In the genomic region with DNA sequence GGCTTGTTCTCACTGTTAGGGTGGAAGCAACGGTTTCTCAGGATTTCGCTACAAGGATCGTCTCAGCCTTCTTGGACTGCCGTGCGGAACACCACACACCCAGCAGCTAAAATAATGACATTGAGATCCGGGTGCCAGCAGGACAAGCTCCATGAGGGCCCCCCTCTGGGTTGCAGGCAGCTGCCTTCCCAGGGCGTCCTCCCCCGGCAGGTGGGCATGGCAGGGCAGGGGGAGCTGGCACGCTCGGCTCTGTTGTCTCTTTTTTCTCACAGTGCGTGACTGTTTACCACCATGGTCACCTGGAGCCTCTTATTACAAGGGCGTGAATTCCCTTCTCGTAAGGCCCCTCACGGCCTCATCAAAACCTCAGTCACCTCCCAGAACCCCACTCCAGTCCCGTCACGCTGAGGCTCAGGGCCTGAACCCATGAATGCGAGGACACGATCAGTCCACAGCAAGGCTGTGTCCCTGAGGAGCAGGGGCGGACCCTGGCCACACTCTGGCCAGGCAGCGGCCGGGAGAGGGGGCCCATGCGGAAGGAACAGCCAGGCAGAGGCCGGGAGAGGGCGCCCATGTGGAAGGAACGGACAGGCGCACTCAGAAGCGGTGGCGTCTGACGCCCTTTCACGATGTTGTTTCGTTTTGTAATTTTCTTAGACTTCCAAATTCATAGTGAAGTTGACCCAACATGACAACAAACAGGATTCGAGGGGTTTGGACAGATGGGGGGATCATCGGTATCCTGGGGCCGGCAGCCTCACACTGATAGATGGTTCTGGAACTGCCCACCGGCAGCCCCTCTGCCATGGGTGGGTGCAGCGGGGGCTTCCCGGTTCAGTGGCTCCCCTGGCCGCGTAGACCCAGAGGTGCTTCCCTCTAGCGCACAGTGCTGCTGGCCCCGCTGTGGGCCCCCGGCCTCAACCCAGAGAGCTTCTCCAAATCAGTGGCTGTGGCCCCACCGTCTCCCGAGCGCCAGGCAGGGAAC, we compare ENCODE assay signal across 1 cellular context.
A peak's percentile ranks its signal among the peaks of the same experiment; 100 is the strongest.
TF ChIP-seq lines count a peak whose summit lies in the region.

No MANE protein-coding gene starts in this region.

TF ChIP-seq in H1, 55 proteins besides CTCF, POLR2A, EP300 and RAD21 (continued from another document):
- 0 out of 2 replicates have a peak, but pooled peaks have one; percentile 18 for TF ChIP-seq TBP (IDR thresholded peaks at IDR 0.05; ENCODE audit: low read depth, low read length)
- TF ChIP-seq, protein P1, sequence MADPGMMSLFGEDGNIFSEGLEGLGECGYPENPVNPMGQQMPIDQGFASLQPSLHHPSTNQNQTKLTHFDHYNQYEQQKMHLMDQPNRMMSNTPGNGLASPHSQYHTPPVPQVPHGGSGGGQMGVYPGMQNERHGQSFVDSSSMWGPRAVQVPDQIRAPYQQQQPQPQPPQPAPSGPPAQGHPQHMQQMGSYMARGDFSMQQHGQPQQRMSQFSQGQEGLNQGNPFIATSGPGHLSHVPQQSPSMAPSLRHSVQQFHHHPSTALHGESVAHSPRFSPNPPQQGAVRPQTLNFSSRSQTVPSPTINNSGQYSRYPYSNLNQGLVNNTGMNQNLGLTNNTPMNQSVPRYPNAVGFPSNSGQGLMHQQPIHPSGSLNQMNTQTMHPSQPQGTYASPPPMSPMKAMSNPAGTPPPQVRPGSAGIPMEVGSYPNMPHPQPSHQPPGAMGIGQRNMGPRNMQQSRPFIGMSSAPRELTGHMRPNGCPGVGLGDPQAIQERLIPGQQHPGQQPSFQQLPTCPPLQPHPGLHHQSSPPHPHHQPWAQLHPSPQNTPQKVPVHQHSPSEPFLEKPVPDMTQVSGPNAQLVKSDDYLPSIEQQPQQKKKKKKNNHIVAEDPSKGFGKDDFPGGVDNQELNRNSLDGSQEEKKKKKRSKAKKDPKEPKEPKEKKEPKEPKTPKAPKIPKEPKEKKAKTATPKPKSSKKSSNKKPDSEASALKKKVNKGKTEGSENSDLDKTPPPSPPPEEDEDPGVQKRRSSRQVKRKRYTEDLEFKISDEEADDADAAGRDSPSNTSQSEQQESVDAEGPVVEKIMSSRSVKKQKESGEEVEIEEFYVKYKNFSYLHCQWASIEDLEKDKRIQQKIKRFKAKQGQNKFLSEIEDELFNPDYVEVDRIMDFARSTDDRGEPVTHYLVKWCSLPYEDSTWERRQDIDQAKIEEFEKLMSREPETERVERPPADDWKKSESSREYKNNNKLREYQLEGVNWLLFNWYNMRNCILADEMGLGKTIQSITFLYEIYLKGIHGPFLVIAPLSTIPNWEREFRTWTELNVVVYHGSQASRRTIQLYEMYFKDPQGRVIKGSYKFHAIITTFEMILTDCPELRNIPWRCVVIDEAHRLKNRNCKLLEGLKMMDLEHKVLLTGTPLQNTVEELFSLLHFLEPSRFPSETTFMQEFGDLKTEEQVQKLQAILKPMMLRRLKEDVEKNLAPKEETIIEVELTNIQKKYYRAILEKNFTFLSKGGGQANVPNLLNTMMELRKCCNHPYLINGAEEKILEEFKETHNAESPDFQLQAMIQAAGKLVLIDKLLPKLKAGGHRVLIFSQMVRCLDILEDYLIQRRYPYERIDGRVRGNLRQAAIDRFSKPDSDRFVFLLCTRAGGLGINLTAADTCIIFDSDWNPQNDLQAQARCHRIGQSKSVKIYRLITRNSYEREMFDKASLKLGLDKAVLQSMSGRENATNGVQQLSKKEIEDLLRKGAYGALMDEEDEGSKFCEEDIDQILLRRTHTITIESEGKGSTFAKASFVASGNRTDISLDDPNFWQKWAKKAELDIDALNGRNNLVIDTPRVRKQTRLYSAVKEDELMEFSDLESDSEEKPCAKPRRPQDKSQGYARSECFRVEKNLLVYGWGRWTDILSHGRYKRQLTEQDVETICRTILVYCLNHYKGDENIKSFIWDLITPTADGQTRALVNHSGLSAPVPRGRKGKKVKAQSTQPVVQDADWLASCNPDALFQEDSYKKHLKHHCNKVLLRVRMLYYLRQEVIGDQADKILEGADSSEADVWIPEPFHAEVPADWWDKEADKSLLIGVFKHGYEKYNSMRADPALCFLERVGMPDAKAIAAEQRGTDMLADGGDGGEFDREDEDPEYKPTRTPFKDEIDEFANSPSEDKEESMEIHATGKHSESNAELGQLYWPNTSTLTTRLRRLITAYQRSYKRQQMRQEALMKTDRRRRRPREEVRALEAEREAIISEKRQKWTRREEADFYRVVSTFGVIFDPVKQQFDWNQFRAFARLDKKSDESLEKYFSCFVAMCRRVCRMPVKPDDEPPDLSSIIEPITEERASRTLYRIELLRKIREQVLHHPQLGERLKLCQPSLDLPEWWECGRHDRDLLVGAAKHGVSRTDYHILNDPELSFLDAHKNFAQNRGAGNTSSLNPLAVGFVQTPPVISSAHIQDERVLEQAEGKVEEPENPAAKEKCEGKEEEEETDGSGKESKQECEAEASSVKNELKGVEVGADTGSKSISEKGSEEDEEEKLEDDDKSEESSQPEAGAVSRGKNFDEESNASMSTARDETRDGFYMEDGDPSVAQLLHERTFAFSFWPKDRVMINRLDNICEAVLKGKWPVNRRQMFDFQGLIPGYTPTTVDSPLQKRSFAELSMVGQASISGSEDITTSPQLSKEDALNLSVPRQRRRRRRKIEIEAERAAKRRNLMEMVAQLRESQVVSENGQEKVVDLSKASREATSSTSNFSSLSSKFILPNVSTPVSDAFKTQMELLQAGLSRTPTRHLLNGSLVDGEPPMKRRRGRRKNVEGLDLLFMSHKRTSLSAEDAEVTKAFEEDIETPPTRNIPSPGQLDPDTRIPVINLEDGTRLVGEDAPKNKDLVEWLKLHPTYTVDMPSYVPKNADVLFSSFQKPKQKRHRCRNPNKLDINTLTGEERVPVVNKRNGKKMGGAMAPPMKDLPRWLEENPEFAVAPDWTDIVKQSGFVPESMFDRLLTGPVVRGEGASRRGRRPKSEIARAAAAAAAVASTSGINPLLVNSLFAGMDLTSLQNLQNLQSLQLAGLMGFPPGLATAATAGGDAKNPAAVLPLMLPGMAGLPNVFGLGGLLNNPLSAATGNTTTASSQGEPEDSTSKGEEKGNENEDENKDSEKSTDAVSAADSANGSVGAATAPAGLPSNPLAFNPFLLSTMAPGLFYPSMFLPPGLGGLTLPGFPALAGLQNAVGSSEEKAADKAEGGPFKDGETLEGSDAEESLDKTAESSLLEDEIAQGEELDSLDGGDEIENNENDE (IDR thresholded peaks at IDR 0.05; ENCODE audit: insufficient replicate concordance, low read length): peak; percentile 28
